Comparison of ENCODE assay signal across 2 cellular contexts in the genomic region with DNA sequence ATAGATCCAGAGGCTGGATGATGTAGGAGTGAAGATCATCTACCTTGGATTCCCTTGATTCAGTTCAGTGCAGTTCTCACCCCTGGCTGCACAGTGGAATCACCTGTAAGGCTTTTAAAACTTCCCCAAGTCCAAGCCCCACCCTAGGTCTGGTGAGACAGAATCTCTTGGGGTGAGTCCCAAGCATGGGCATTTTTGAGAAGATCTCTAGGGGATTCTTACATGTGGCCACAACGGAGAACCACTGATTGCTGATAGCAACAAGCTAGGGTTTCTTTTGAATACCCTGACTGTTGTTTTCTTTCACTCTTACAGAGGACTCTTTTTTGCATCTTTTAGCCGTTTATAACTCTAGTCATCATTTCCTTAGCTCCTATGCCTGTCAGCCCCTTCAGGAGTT.
TF ChIP-seq lines count a peak whose summit lies in the region.

No MANE protein-coding gene starts in this region.

TF ChIP-seq in IMR-90, 13 proteins besides CTCF, POLR2A, EP300 and RAD21:
- TF ChIP-seq, protein P1, sequence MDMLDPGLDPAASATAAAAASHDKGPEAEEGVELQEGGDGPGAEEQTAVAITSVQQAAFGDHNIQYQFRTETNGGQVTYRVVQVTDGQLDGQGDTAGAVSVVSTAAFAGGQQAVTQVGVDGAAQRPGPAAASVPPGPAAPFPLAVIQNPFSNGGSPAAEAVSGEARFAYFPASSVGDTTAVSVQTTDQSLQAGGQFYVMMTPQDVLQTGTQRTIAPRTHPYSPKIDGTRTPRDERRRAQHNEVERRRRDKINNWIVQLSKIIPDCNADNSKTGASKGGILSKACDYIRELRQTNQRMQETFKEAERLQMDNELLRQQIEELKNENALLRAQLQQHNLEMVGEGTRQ (IDR thresholded peaks at IDR 0.05; ENCODE audit: low read depth, low read length) = no peak
- TF ChIP-seq BHLHE40 (IDR thresholded peaks at IDR 0.05; ENCODE audit: low read depth, low read length) (no peak), MAFK (IDR thresholded peaks at IDR 0.05; ENCODE audit: low read depth, low read length) (no peak), MAZ (IDR thresholded peaks at IDR 0.05; ENCODE audit: borderline replicate concordance, low read depth, low read length) (no peak), ELK1 (IDR thresholded peaks at IDR 0.05; ENCODE audit: borderline replicate concordance, low read depth, low read length) (no peak), NFE2L2 (IDR thresholded peaks at IDR 0.05; ENCODE audit: low read depth, low read length) (no peak), RCOR1 (IDR thresholded peaks at IDR 0.05; ENCODE audit: insufficient replicate concordance, low read length) (no peak), FOS (IDR thresholded peaks at IDR 0.05; ENCODE audit: low read depth, low read length) (no peak), RFX5 (IDR thresholded peaks at IDR 0.05; ENCODE audit: low read depth, low read length) (no peak), CHD1 (IDR thresholded peaks at IDR 0.05; ENCODE audit: low read depth, low read length) (no peak), SMC3 (IDR thresholded peaks at IDR 0.05; ENCODE audit: low read depth, low read length) (no peak), CEBPB (IDR thresholded peaks at IDR 0.05; ENCODE audit: low read depth, low read length) (no peak), MXI1 (IDR thresholded peaks at IDR 0.05; ENCODE audit: borderline replicate concordance, low read depth, low read length) (no peak)

TF ChIP-seq in endothelial cell of umbilical vein, 7 proteins besides CTCF, POLR2A, EP300 and RAD21:
- TF ChIP-seq EZH2 (IDR thresholded peaks at IDR 0.05; ENCODE audit: borderline replicate concordance, low read depth, low read length, severe bottlenecking) (no peak), POLR2AphosphoS5 (IDR thresholded peaks at IDR 0.05; ENCODE audit: insufficient read depth, low read depth, low read length) (no peak), FOS (IDR thresholded peaks at IDR 0.05; ENCODE audit: borderline replicate concordance, insufficient read depth, low read length) (no peak), JUN (IDR thresholded peaks at IDR 0.05; ENCODE audit: borderline replicate concordance, insufficient read depth, insufficient read length, low read depth) (no peak), MYC (IDR thresholded peaks at IDR 0.05; ENCODE audit: low read depth, low read length) (no peak), GATA2 (IDR thresholded peaks at IDR 0.05; ENCODE audit: insufficient read depth, insufficient read length, low read depth, low read length) (no peak)
- TF ChIP-seq, protein P2, sequence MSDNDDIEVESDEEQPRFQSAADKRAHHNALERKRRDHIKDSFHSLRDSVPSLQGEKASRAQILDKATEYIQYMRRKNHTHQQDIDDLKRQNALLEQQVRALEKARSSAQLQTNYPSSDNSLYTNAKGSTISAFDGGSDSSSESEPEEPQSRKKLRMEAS (IDR thresholded peaks at IDR 0.05; ENCODE audit: insufficient read depth, insufficient read length) = no peak
